1 cellular context compared by ENCODE assay signal in the genomic region with DNA sequence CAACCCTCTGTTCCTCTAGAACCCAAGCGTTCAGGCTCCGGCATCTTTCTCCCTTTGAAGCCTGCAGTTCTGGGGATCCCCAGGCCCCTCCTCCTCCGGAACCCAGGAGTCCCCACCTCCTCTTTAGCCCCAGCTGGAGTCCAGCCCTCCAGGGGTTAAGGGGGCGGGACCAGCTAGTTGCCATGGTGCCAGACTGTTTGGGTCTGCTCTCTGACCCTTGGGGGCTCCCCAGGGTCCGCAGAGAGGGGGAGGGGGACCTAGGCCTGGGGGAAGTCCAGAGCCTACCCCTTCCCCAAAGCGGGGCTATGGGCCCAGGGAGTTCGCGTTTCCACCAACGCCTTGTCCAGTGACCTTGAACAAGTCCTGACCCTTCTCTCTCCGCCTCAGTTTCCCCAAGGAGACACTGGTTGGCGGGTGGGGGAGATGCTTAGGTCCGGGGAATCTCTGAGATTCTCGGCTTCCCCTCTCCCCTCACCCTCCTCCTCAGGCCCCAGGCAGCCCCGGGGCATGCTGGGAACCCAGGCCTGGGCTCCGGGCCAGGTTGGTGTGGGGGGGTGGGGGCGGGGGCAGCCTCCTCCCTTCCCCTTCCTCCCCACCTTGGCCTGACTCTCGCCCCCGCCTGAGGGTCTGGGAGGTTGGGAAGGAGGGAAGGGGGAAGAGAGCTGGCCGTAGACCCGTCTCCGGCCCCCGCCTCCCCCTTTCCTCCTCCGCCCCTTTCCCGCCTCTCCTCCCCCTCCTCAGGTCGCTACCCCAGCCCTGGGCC.
TF ChIP-seq lines count a peak whose summit lies in the region.

No MANE protein-coding gene starts in this region.

TF ChIP-seq in HEK293, 187 proteins besides CTCF, POLR2A, EP300 and RAD21 (continued from another document):
- TF ChIP-seq ZNF473 (tag by site-specific recombination; IDR thresholded peaks at IDR 0.05) (no peak), ZSCAN30 (tag by site-specific recombination; IDR thresholded peaks at IDR 0.05) (0 out of 2 replicates have a peak, but pooled peaks have one; percentile 35), ZIC2 (tag by site-specific recombination; IDR thresholded peaks at IDR 0.05) (peak; percentile 65), ZNF302 (tag by site-specific recombination; IDR thresholded peaks at IDR 0.05; ENCODE audit: low read depth) (no peak), ZNF341 (tag by site-specific recombination; IDR thresholded peaks at IDR 0.05; ENCODE audit: low read depth) (peak; percentile 51), ZNF76 (tag by site-specific recombination; IDR thresholded peaks at IDR 0.05; ENCODE audit: borderline replicate concordance, low read depth) (peak; percentile 84), ZNF223 (tag by site-specific recombination; IDR thresholded peaks at IDR 0.05) (no peak), KLF9 (tag by site-specific recombination; IDR thresholded peaks at IDR 0.05; ENCODE audit: low read depth) (peak; percentile 71; the same call in 1 of the 2 replicates), ZNF561 (tag by site-specific recombination; IDR thresholded peaks at IDR 0.05; ENCODE audit: borderline replicate concordance) (peak; percentile 36; the same call in 1 of the 2 replicates), PATZ1 (tag by site-specific recombination; IDR thresholded peaks at IDR 0.05) (peak; percentile 92), GLIS2 (tag by site-specific recombination; IDR thresholded peaks at IDR 0.05) (peak; percentile 90), SP2 (tag by site-specific recombination; IDR thresholded peaks at IDR 0.05) (peak; percentile 27), KLF1 (tag by site-specific recombination; IDR thresholded peaks at IDR 0.05) (peak; percentile 81; the same call in 1 of the 2 replicates), EGR2 (tag by site-specific recombination; IDR thresholded peaks at IDR 0.05; ENCODE audit: low read depth) (peak; percentile 86), ZNF324 (tag by site-specific recombination; IDR thresholded peaks at IDR 0.05) (peak; percentile 36; the same call in 1 of the 2 replicates), ZXDB (tag by site-specific recombination; IDR thresholded peaks at IDR 0.05) (peak; percentile 53), ZBTB48 (tag by site-specific recombination; IDR thresholded peaks at IDR 0.05) (peak; percentile 58; the same call in 1 of the 2 replicates), ZBTB10 (tag by site-specific recombination; IDR thresholded peaks at IDR 0.05) (peak; percentile 94), GLIS1 (tag by site-specific recombination; IDR thresholded peaks at IDR 0.05) (peak; percentile 64), ZNF391 (tag by site-specific recombination; IDR thresholded peaks at IDR 0.05; ENCODE audit: borderline replicate concordance, low read depth) (no peak), HIC1 (tag by site-specific recombination; IDR thresholded peaks at IDR 0.05) (peak; percentile 72), ZNF335 (tag by site-specific recombination; conservative IDR thresholded peaks at IDR 0.05) (peak; percentile 47), OVOL3 (tag by site-specific recombination; IDR thresholded peaks at IDR 0.05) (0 out of 2 replicates have a peak, but pooled peaks have one; percentile 33), ZNF513 (tag by site-specific recombination; IDR thresholded peaks at IDR 0.05) (peak; percentile 70), BCL11B (tag by site-specific recombination; IDR thresholded peaks at IDR 0.05; ENCODE audit: low read depth) (peak; percentile 63; the same call in 1 of the 2 replicates), ZNF433 (tag by site-specific recombination; IDR thresholded peaks at IDR 0.05; ENCODE audit: low read depth) (no peak)
